ENCODE assay signal across 12 cellular contexts in the genomic region with DNA sequence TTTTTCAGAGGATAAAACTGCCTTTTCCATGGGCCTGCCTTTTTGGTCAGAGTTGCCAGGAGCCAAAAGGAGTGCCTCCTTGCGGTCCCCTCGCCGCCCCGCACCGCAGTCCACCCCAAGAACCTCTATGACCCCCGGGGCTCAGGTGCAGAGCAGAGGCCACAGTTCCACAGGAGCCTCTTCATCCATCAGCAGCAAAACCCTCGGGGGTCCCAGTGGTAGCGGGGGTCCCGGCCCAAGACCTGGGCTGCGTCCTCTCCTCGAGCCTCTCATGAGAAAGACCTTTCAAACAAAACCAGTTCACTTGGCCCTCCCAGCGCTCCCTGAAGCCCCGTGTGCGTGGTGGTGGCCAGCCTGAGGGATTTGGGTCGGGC. TPM values are rescaled to one million over a fixed set of nuclear protein-coding genes. Genes with fewer than 3 reads are reported as not detected.
DNase-seq lines count a peak whose midpoint lies in the region; ATAC-seq and TF ChIP-seq lines count a peak whose summit lies in the region.
"Had no signal": no experiment of that assay in that cellular context is flagged by ENCODE, and none has a peak within 500 bp of the region (broad histone marks: within the 10 kb centered on the region; RNA-seq: fewer than 3 reads in every experiment).

No MANE protein-coding gene starts in this region.

- no peaks in the 10 kb centered on the region for H3K9me3 ChIP-seq in CD4-positive, CD25-positive, alpha-beta regulatory T cell (ENCODE audit: control insufficient read depth in 2 of 2, low read length in 2 of 2)
- H3K9me3 ChIP-seq in PC-9 (ENCODE audit: insufficient read depth, low read depth), result no peaks in the 10 kb centered on the region
- H3K9me3 ChIP-seq in endodermal cell (ENCODE audit: control insufficient read depth, low read length), result no peaks in the 10 kb centered on the region
- H3K9me3 ChIP-seq in osteoblast (ENCODE audit: low read depth, low read length), result no peaks in the 10 kb centered on the region
- H3K9me3 ChIP-seq in MG63, result no peaks in the 10 kb centered on the region
- H3K9me3 ChIP-seq in Karpas-422 (ENCODE audit: low read length), result no peaks in the 10 kb centered on the region

- no peaks in the 10 kb centered on the region for H3K36me3 Mint-ChIP-seq in CD4-positive, CD25-positive, alpha-beta regulatory T cell
- H3K36me3 Mint-ChIP-seq in endodermal cell (ENCODE audit: low read depth), result no peaks in the 10 kb centered on the region

- no TSS peak for BruUV-seq in PC-9 (replicated peaks; lab: Mats Ljungman, UMichigan)

- H3K4me3 ChIP-seq in CD4-positive, CD25-positive, alpha-beta regulatory T cell (ENCODE audit: low read depth, low read length), result no peak overlapping the region
- H3K4me3 ChIP-seq in PC-9 (no peak overlapping the region), endodermal cell (ENCODE audit: low read length) (peak overlapping the region; percentile 56), osteoblast (ENCODE audit: insufficient read depth, low read length) (peak overlapping the region; percentile 61), MG63 (no peak overlapping the region), Karpas-422 (ENCODE audit: low read length) (no peak overlapping the region)

- peaks cover 27% of the 10 kb centered on the region for H3K4me1 ChIP-seq in CD4-positive, CD25-positive, alpha-beta regulatory T cell (ENCODE audit: control insufficient read depth, insufficient read depth, low read length, poor library complexity, severe bottlenecking)
- H3K4me1 ChIP-seq in PC-9 (replicated peaks; ENCODE audit: insufficient read depth) (no peaks in the 10 kb centered on the region), endodermal cell (ENCODE audit: control insufficient read depth, insufficient read depth, low read length) (no peaks in the 10 kb centered on the region), osteoblast (ENCODE audit: insufficient read depth, low read length) (peaks cover 6% of the 10 kb centered on the region), Karpas-422 (ENCODE audit: low read length) (peaks cover 4% of the 10 kb centered on the region)

- H3F3A ChIP-seq in PC-9 (ENCODE audit: insufficient read depth, low read depth), result no peaks in the 10 kb centered on the region

- no peak overlapping the region for H2AFZ ChIP-seq in PC-9
- peak overlapping the region; percentile 77 for H2AFZ ChIP-seq in osteoblast (ENCODE audit: low read length)
- no peak overlapping the region for H2AFZ ChIP-seq in Karpas-422 (ENCODE audit: low read length)

- H3K4me3 Mint-ChIP-seq in CD4-positive, CD25-positive, alpha-beta regulatory T cell, result peak overlapping the region in 2 of 4 donors; percentile 80
- peak overlapping the region; percentile 51 for H3K4me3 Mint-ChIP-seq in endodermal cell

- H3K9me2 ChIP-seq in PC-9 (ENCODE audit: insufficient read depth) (no peaks in the 10 kb centered on the region), Karpas-422 (replicated peaks; ENCODE audit: insufficient read depth, low read length) (no peaks in the 10 kb centered on the region)

- CTCF ChIA-PET in PC-9 (lab: Charles Lee), result no interaction called here

- H3K9ac ChIP-seq in endodermal cell (ENCODE audit: extremely low read depth, low read length, poor library complexity, severe bottlenecking) (no peak overlapping the region), Karpas-422 (ENCODE audit: low read length) (no peak overlapping the region)

- H3K4me1 Mint-ChIP-seq in CD4-positive, CD25-positive, alpha-beta regulatory T cell, result peaks cover 14 to 54% (median 27%) of the 10 kb centered on the region in 4 donors
- H3K4me1 Mint-ChIP-seq in endodermal cell, result peaks cover 12% of the 10 kb centered on the region

- H4K20me1 ChIP-seq in PC-9 (ENCODE audit: insufficient read depth) (no peaks in the 10 kb centered on the region), osteoblast (ENCODE audit: insufficient read depth, low read length) (no peaks in the 10 kb centered on the region), Karpas-422 (ENCODE audit: insufficient read depth, low read depth, low read length) (no peaks in the 10 kb centered on the region)

- H3K79me2 ChIP-seq in PC-9 (ENCODE audit: low read depth) (no peaks in the 10 kb centered on the region), osteoblast (ENCODE audit: insufficient read depth, low read length) (no peaks in the 10 kb centered on the region), Karpas-422 (ENCODE audit: low read length) (no peaks in the 10 kb centered on the region)

- no peak for ATAC-seq in CD4-positive, CD25-positive, alpha-beta regulatory T cell (ENCODE audit: low read depth in 2 of 2)
- ATAC-seq in HG02588 (IDR thresholded peaks at IDR 0.05; ENCODE audit: unreplicated experiment), result no peak
- no peak for ATAC-seq in GM21786 (IDR thresholded peaks at IDR 0.05; ENCODE audit: unreplicated experiment)

- H3K9me3 Mint-ChIP-seq in CD4-positive, CD25-positive, alpha-beta regulatory T cell, result peaks cover 0 to 2% (median 0%) of the 10 kb centered on the region in 7 donors
- no peaks in the 10 kb centered on the region for H3K9me3 Mint-ChIP-seq in endodermal cell

- POLR2A ChIA-PET in PC-9 (lab: Charles Lee; ENCODE audit: unreplicated experiment), result no interaction called here

- H3K27me3 ChIP-seq in CD4-positive, CD25-positive, alpha-beta regulatory T cell (ENCODE audit: control insufficient read depth, insufficient read depth, low read length), result no peaks in the 10 kb centered on the region
- H3K27me3 ChIP-seq in PC-9 (ENCODE audit: insufficient read depth, low read depth), result no peaks in the 10 kb centered on the region
- no peaks in the 10 kb centered on the region for H3K27me3 ChIP-seq in endodermal cell (ENCODE audit: control insufficient read depth, insufficient read depth, low read length, poor library complexity, severe bottlenecking)
- peaks cover 7% of the 10 kb centered on the region for H3K27me3 ChIP-seq in osteoblast (ENCODE audit: insufficient read depth, low read length)
- H3K27me3 ChIP-seq in MG63, result no peaks in the 10 kb centered on the region
- no peaks in the 10 kb centered on the region for H3K27me3 ChIP-seq in Karpas-422 (ENCODE audit: low read length)

- peak overlapping the region; percentile 34; the same call in 1 of the 2 replicates for H3K4me2 ChIP-seq in PC-9
- H3K4me2 ChIP-seq in osteoblast (ENCODE audit: insufficient read depth, low read length), result peak overlapping the region; percentile 76
- H3K4me2 ChIP-seq in Karpas-422 (ENCODE audit: low read depth, low read length, poor library complexity, severe bottlenecking), result no peak overlapping the region

- no peak for TF ChIP-seq CTCF in PC-9 (conservative IDR thresholded peaks at IDR 0.05)
- no peak for TF ChIP-seq CTCF in endodermal cell (conservative IDR thresholded peaks at IDR 0.05)
- no peak for TF ChIP-seq CTCF in osteoblast (IDR thresholded peaks at IDR 0.05; ENCODE audit: extremely low read depth, low read depth, low read length)

- no peaks in the 10 kb centered on the region for H3K27me3 Mint-ChIP-seq in CD4-positive, CD25-positive, alpha-beta regulatory T cell
- peaks cover 4% of the 10 kb centered on the region for H3K27me3 Mint-ChIP-seq in endodermal cell (ENCODE audit: insufficient read depth)

- H3K36me3 ChIP-seq in CD4-positive, CD25-positive, alpha-beta regulatory T cell (ENCODE audit: control insufficient read depth, insufficient read depth, low read length), result peaks cover 2% of the 10 kb centered on the region
- H3K36me3 ChIP-seq in PC-9 (ENCODE audit: low read depth) (no peaks in the 10 kb centered on the region), endodermal cell (ENCODE audit: control insufficient read depth, insufficient read depth, low read length) (no peaks in the 10 kb centered on the region), osteoblast (ENCODE audit: insufficient read depth, low read length) (no peaks in the 10 kb centered on the region), MG63 (no peaks in the 10 kb centered on the region), Karpas-422 (ENCODE audit: insufficient read depth, low read length) (no peaks in the 10 kb centered on the region)

- intact Hi-C loops in PC-9 (cut with micrococcal nuclease; ENCODE audit: unreplicated experiment), result no loop called here

- H3K27ac ChIP-seq in CD4-positive, CD25-positive, alpha-beta regulatory T cell (ENCODE audit: insufficient read depth, low read length, poor library complexity, severe bottlenecking), result no peak overlapping the region
- H3K27ac ChIP-seq in PC-9 (no peak overlapping the region), endodermal cell (ENCODE audit: low read depth, low read length) (no peak overlapping the region), osteoblast (ENCODE audit: low read depth, low read length) (no peak overlapping the region), Karpas-422 (ENCODE audit: low read length) (no peak overlapping the region)

- peak overlapping the region in 2 of 3 donors; percentile 59 to 82 for H3K27ac Mint-ChIP-seq in CD4-positive, CD25-positive, alpha-beta regulatory T cell
- H3K27ac Mint-ChIP-seq in endodermal cell, result no peak overlapping the region

- DNase-seq in CD4-positive, CD25-positive, alpha-beta regulatory T cell, result no peak
- DNase-seq in PC-9 (no peak), endodermal cell (no peak), osteoblast (ENCODE audit: insufficient read length, low spot score, missing footprints) (no peak), MG63 (no peak), Karpas-422 (no peak)
- DNase-seq: HCEC 1CT, NCI-H1930 had no signal

- 44 to 60% methylated on average over 10 to 15 of the region's 15 CpGs for WGBS in endodermal cell (ENCODE audit: insufficient coverage in 1 of 2, insufficient read length in 1 of 2), 2 experiments

RNA-seq across cellular contexts. Expression of gene ZFYVE28, which starts 16.8 kb away (rescaled TPM):
- 86.4 TPM for total RNA-seq in CD4-positive, CD25-positive, alpha-beta regulatory T cell
- polyA plus RNA-seq in CD4-positive, CD25-positive, alpha-beta regulatory T cell, result 10 to 100 TPM in 2 of 4 donors, 1 to 10 TPM in 2; 8.5 to 26.0 (median 13.4) TPM
- 12.9 and 13.6 TPM in 2 replicates for total RNA-seq in PC-9 (2021)
- 1 to 10 TPM in 1 of 2 donors, under 1 TPM in 1; 0.73 to 1.6 TPM for total RNA-seq in endodermal cell
- 0.32 TPM for polyA plus RNA-seq in endodermal cell (2013, experiment 1 of 2)
- polyA plus RNA-seq in endodermal cell (2013, experiment 2 of 2), result 0.29 TPM
- 9.7 and 10.5 TPM in 2 replicates for total RNA-seq in osteoblast
- 1.5 and 3.1 TPM in 2 replicates for total RNA-seq in MG63 (2014; rRNA removed; shearing (Covaris generic); ENCODE audit: low replicate concordance)
- 2.0 TPM in 2 replicates for total RNA-seq in Karpas-422 (2014; rRNA removed; shearing (Covaris generic); ENCODE audit: low replicate concordance)

RNA-seq across cellular contexts. Expression of gene CFAP99, which starts 17.2 kb away (rescaled TPM):
- 0.20 TPM for total RNA-seq in CD4-positive, CD25-positive, alpha-beta regulatory T cell
- not detected for polyA plus RNA-seq in CD4-positive, CD25-positive, alpha-beta regulatory T cell
- 0.48 and 0.85 TPM in 2 replicates for total RNA-seq in PC-9 (2021)
- total RNA-seq in endodermal cell, result not detected
- not detected for polyA plus RNA-seq in endodermal cell (2013, experiment 1 of 2)
- not detected for polyA plus RNA-seq in endodermal cell (2013, experiment 2 of 2)
- total RNA-seq in osteoblast, result under 0.01 TPM in 2 replicates
- total RNA-seq in MG63 (2014; rRNA removed; shearing (Covaris generic); ENCODE audit: low replicate concordance), result not detected in 2 replicates
- 0.67 TPM in 1 of 2 replicates, not detected in the other for total RNA-seq in Karpas-422 (2014; rRNA removed; shearing (Covaris generic); ENCODE audit: low replicate concordance)
- total RNA-seq: activated CD8-positive, alpha-beta memory T cell treated with anti-CD3 and anti-CD28 coated beads for 36 hours; pulmonary artery endothelial cell had no signal

Comparison
In these comparisons a context has a peak if more than half of its experiments do, and no peak if none do; other contexts are left out.
1. H3K4me3 ChIP-seq: peak in endodermal cell (single experiment) and osteoblast (single experiment); none in CD4-positive, CD25-positive, alpha-beta regulatory T cell (single experiment), PC-9 (single experiment), MG63 (single experiment) and Karpas-422 (single experiment).